In genomic region chr15:75094961-75095478, GRCh38 we compare ENCODE assay signal across 7 cellular contexts.
DNase-seq lines count a peak whose midpoint lies in the region; ATAC-seq, FAIRE-seq and TF ChIP-seq lines count a peak whose summit lies in the region.
"Not testable (repeated sequence)": the region's sequence is repeated elsewhere in the genome, so short reads cannot be mapped to it uniquely, and the experiment has no call there.

No MANE protein-coding gene starts in this region.

- FAIRE-seq in GM19239 (lab: Jason Lieb, UNC) = peak; percentile 63

- TF ChIP-seq POLR2A in GM18505 (IDR thresholded peaks at IDR 0.05; ENCODE audit: borderline replicate concordance, extremely low read depth, insufficient read depth, insufficient read length) = not testable (repeated sequence)

- not testable (repeated sequence) for DNase-seq in GM19239 (ENCODE audit: insufficient read length, low spot score); activated B cell treated with CpG ODN at 0.5 μM for 24 hours

- H3K27me3 Mint-ChIP-seq in activated B cell treated with CpG ODN at 0.5 μM for 24 hours = peaks cover 18% of the 10 kb centered on the region

- not testable (repeated sequence) for H3K36me3 Mint-ChIP-seq in activated B cell treated with CpG ODN at 0.5 μM for 24 hours (ENCODE audit: low read depth)

- H3K4me1 Mint-ChIP-seq in activated B cell treated with CpG ODN at 0.5 μM for 24 hours = peaks cover 39% of the 10 kb centered on the region

- not testable (repeated sequence) for TF ChIP-seq CTCF in activated B cell treated with CpG ODN at 0.5 μM for 24 hours (IDR thresholded peaks at IDR 0.05)

- POLR2A ChIA-PET in activated B cell treated with CpG ODN at 0.5 μM for 24 hours (lab: Charles Lee) = interaction anchor here (0.6 to 1.8 kb wide), 9 partner anchors 13 to 667 kb away, joined by 3 to 16 read pairs (median 5); partner anchors contain the start of genes C15orf39 and RPP25

- CTCF ChIA-PET in activated B cell treated with CpG ODN at 0.5 μM for 24 hours (lab: Charles Lee) = interaction anchor here (1.5 kb wide), 1 partner anchor 51 kb away, joined by 10 read pairs; no protein-coding TSS in a partner anchor

- peak overlapping the region; percentile 50 for H3K4me3 Mint-ChIP-seq in activated B cell treated with CpG ODN at 0.5 μM for 24 hours

- not testable (repeated sequence) for H3K9me3 Mint-ChIP-seq in activated B cell treated with CpG ODN at 0.5 μM for 24 hours

- ATAC-seq in GM18505 (IDR thresholded peaks at IDR 0.05; ENCODE audit: unreplicated experiment) (peak; percentile 39), GM21526 (IDR thresholded peaks at IDR 0.05; ENCODE audit: low FRiP score, unreplicated experiment) (peak; percentile 39), HG02642 (IDR thresholded peaks at IDR 0.05; ENCODE audit: poor library complexity, unreplicated experiment) (peak; percentile 41), HG03095 (IDR thresholded peaks at IDR 0.05; ENCODE audit: unreplicated experiment) (peak; percentile 44), HG03442 (IDR thresholded peaks at IDR 0.05; ENCODE audit: unreplicated experiment) (peak; percentile 30), activated B cell treated with CpG ODN at 0.5 μM for 24 hours (ENCODE audit: low read depth) (peak; percentile 54)

- peak overlapping the region; percentile 73 for H3K27ac Mint-ChIP-seq in activated B cell treated with CpG ODN at 0.5 μM for 24 hours

- intact Hi-C loops in activated B cell treated with CpG ODN at 0.5 μM for 24 hours (cut with micrococcal nuclease) = loop anchor here (1.0 to 5.0 kb wide), 7 partner anchors 9 to 106 kb away; partner anchors contain the start of gene C15orf39
